ENCODE assay signal across 30 cellular contexts in the genomic region with DNA sequence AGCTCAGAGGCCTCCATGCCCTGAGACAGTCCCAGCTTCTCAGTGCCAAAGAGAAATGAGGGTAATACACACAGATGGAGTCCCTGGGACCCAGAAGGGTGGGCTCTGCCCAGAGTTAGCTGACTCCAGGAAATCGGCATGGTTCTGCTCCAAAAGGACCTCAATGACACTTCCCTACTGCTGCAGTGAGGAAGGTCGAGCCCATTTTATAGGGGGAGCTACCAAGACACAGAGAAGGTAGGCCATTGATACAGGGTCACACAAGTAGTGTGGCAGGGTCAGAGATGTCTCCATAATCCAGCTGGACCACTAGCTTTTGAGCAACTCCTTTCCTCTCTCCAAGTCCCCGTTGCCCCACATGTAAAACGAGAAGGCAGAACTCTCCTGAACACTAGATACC.
"Had no signal": no experiment of that assay in that cellular context is flagged by ENCODE, and none has a peak within 500 bp of the region (broad histone marks: within the 10 kb centered on the region; RNA-seq: fewer than 3 reads in every experiment).

No MANE protein-coding gene starts in this region.

- DNase-seq: naive B cell; naive thymus-derived CD8-positive, alpha-beta T cell; nephron progenitor cell; occipital lobe; ovary; posterior cingulate gyrus; psoas muscle; right cardiac atrium; right lobe of liver; sigmoid colon; small intestine; stimulated activated CD4-positive, alpha-beta T cell treated with anti-CD3 and anti-CD28 coated beads, Interleukin-15, amount 100 ng/mL, for 24 hours; stimulated activated CD4-positive, alpha-beta T cell treated with anti-CD3 and anti-CD28 coated beads, Interleukin-2, amount 100 ng/mL, for 24 hours; stimulated activated CD4-positive, alpha-beta T cell treated with anti-CD3 and anti-CD28 coated beads, Interleukin-2, amount 100 ng/mL, for 48 hours; stimulated activated CD4-positive, alpha-beta T cell treated with anti-CD3 and anti-CD28 coated beads, Interleukin-4, amount 100 ng/mL, for 4 hours; stimulated activated CD8-positive, alpha-beta memory T cell treated with anti-CD3 and anti-CD28 coated beads, Interleukin-4, amount 100 ng/mL, for 48 hours; stimulated activated naive CD4-positive, alpha-beta T cell; stimulated activated naive CD8-positive, alpha-beta T cell treated with anti-CD3 and anti-CD28 coated beads, Interleukin-15, amount 100 ng/mL, for 72 hours; stimulated activated naive CD8-positive, alpha-beta T cell treated with anti-CD3 and anti-CD28 coated beads, Interleukin-15, Interleukin-2, amounts not matched to agents 100 U/mL and 50 U/mL, for 24 hours; testis; transverse colon; upper lobe of right lung; uterus had no signal

- H2AFZ ChIP-seq: parathyroid adenoma had no signal

- H3K9ac ChIP-seq: parathyroid adenoma had no signal

- ATAC-seq: naive thymus-derived CD8-positive, alpha-beta T cell; natural killer cell treated with Interleukin-12 subunit alpha and Interleukin-12 subunit beta and Interleukin-15 and Interleukin-18, amount 100 ng/mL, for 72 hours; psoas muscle; right cardiac atrium; right lobe of liver; stimulated activated memory B cell treated with anti-CD40 and anti-IgM and Interleukin-4, amounts not matched to agents 10 μg/mL and 1 μg/mL and 100 μg/mL, for 72 hours; stimulated activated naive CD8-positive, alpha-beta T cell treated with anti-CD3 and anti-CD28 coated beads, Interleukin-15, amount 100 ng/mL, for 72 hours; stimulated activated naive CD8-positive, alpha-beta T cell treated with anti-CD3 and anti-CD28 coated beads, Interleukin-15, Interleukin-2, amounts not matched to agents 100 U/mL and 50 U/mL, for 24 hours; upper lobe of right lung had no signal

- H3K79me2 ChIP-seq: parathyroid adenoma had no signal

- H3K27me3 ChIP-seq: ovary, right lobe of liver, sigmoid colon, testis, tibial artery, transverse colon, upper lobe of right lung, uterus had no signal

- H3K36me3 ChIP-seq: ovary, right lobe of liver, sigmoid colon, suprapubic skin, tibial artery, transverse colon, upper lobe of right lung, uterus had no signal

- H3K9me3 ChIP-seq: ovary, psoas muscle, right lobe of liver, sigmoid colon, suprapubic skin, testis, tibial artery, transverse colon, upper lobe of right lung, uterus had no signal

- H3K4me3 Mint-ChIP-seq: naive B cell; naive thymus-derived CD8-positive, alpha-beta T cell; natural killer cell treated with Interleukin-12 subunit alpha and Interleukin-12 subunit beta and Interleukin-15 and Interleukin-18, amount 100 ng/mL, for 72 hours; nephron progenitor cell; stimulated activated memory B cell treated with anti-CD40 and anti-IgM and Interleukin-4, amounts not matched to agents 10 μg/mL and 1 μg/mL and 100 μg/mL, for 72 hours; stimulated activated naive CD8-positive, alpha-beta T cell treated with anti-CD3 and anti-CD28 coated beads, Interleukin-15, amount 100 ng/mL, for 72 hours; type B pancreatic cell had no signal

- H3K27ac ChIP-seq: ovary, parathyroid adenoma, psoas muscle, right lobe of liver, sigmoid colon, suprapubic skin, testis, tibial artery, transverse colon, upper lobe of right lung, uterus had no signal

- H3K4me1 Mint-ChIP-seq: naive B cell; naive thymus-derived CD8-positive, alpha-beta T cell; stimulated activated memory B cell treated with anti-CD40 and anti-IgM and Interleukin-4, amounts not matched to agents 10 μg/mL and 1 μg/mL and 100 μg/mL, for 72 hours; stimulated activated naive CD8-positive, alpha-beta T cell treated with anti-CD3 and anti-CD28 coated beads, Interleukin-15, amount 100 ng/mL, for 72 hours had no signal

- H3K4me1 ChIP-seq: parathyroid adenoma, psoas muscle, right lobe of liver, sigmoid colon, suprapubic skin, testis, tibial artery, transverse colon, upper lobe of right lung, uterus had no signal

- H3K36me3 Mint-ChIP-seq: naive B cell; naive thymus-derived CD8-positive, alpha-beta T cell; natural killer cell treated with Interleukin-12 subunit alpha and Interleukin-12 subunit beta and Interleukin-15 and Interleukin-18, amount 100 ng/mL, for 72 hours; stimulated activated memory B cell treated with anti-CD40 and anti-IgM and Interleukin-4, amounts not matched to agents 10 μg/mL and 1 μg/mL and 100 μg/mL, for 72 hours; type B pancreatic cell had no signal

- H3K27me3 Mint-ChIP-seq: naive B cell had no signal

- H3K9me3 Mint-ChIP-seq: naive thymus-derived CD8-positive, alpha-beta T cell; natural killer cell treated with Interleukin-12 subunit alpha and Interleukin-12 subunit beta and Interleukin-15 and Interleukin-18, amount 100 ng/mL, for 72 hours; nephron progenitor cell; stimulated activated naive CD8-positive, alpha-beta T cell treated with anti-CD3 and anti-CD28 coated beads, Interleukin-15, amount 100 ng/mL, for 72 hours had no signal

- FAIRE-seq: small intestine had no signal

- H3K4me3 ChIP-seq: ovary, psoas muscle, right lobe of liver, sigmoid colon, suprapubic skin, testis, tibial artery, transverse colon, upper lobe of right lung, uterus had no signal

- H3K27ac Mint-ChIP-seq: naive B cell; naive thymus-derived CD8-positive, alpha-beta T cell; natural killer cell treated with Interleukin-12 subunit alpha and Interleukin-12 subunit beta and Interleukin-15 and Interleukin-18, amount 100 ng/mL, for 72 hours; nephron progenitor cell; progenitor cell of endocrine pancreas; stimulated activated memory B cell treated with anti-CD40 and anti-IgM and Interleukin-4, amounts not matched to agents 10 μg/mL and 1 μg/mL and 100 μg/mL, for 72 hours; stimulated activated naive CD8-positive, alpha-beta T cell treated with anti-CD3 and anti-CD28 coated beads, Interleukin-15, amount 100 ng/mL, for 72 hours; type B pancreatic cell had no signal
